21 cellular contexts compared by ENCODE assay signal in genomic region chr4:38011484-38012162, GRCh38. TPM values are rescaled to one million over a fixed set of nuclear protein-coding genes. Genes with fewer than 3 reads are reported as not detected.
"Had no signal": no experiment of that assay in that cellular context is flagged by ENCODE, and none has a peak within 500 bp of the region (broad histone marks: within the 10 kb centered on the region; RNA-seq: fewer than 3 reads in every experiment).

No MANE protein-coding gene starts in this region.

- H3K27me3 Mint-ChIP-seq: activated naive CD4-positive, alpha-beta T cell treated with anti-CD3 and anti-CD28 coated beads, Interleukin-2, amount 10 ng/mL, durations not matched to agents 7 days and 5 days; naive thymus-derived CD8-positive, alpha-beta T cell; type B pancreatic cell had no signal

- H3K4me3 ChIP-seq: adrenal gland, breast epithelium, coronary artery, gastrocnemius medialis, ovary, SK-N-MC, testis had no signal

- H3K4me3 Mint-ChIP-seq: activated naive CD4-positive, alpha-beta T cell treated with anti-CD3 and anti-CD28 coated beads, Interleukin-2, amount 10 ng/mL, durations not matched to agents 7 days and 5 days; naive thymus-derived CD8-positive, alpha-beta T cell; type B pancreatic cell had no signal

- DNase-seq: activated CD8-positive, alpha-beta memory T cell treated with anti-CD3 and anti-CD28 coated beads, Interleukin-2, amount 50 U/mL, for 4 hours; activated naive CD4-positive, alpha-beta T cell treated with anti-CD3 and anti-CD28 coated beads, Interleukin-2, amount 10 ng/mL, durations not matched to agents 7 days and 5 days; adrenal gland; erythroblast; gastrocnemius medialis; head of caudate nucleus; kidney glomerular epithelial cell; mesenchymal stem cell; naive thymus-derived CD8-positive, alpha-beta T cell; ovary; stimulated activated CD4-positive, alpha-beta T cell treated with anti-CD3 and anti-CD28 coated beads, Interleukin-2, amount 100 ng/mL, for 24 hours; testis; WERI-Rb-1 had no signal

- H3K4me1 ChIP-seq: breast epithelium, testis had no signal

- H3K27ac ChIP-seq: adrenal gland, breast epithelium, gastrocnemius medialis, SK-N-MC, testis, WERI-Rb-1 had no signal

- H3K9me3 Mint-ChIP-seq: activated naive CD4-positive, alpha-beta T cell treated with anti-CD3 and anti-CD28 coated beads, Interleukin-2, amount 10 ng/mL, durations not matched to agents 7 days and 5 days; naive thymus-derived CD8-positive, alpha-beta T cell; type B pancreatic cell had no signal

- H3K27me3 ChIP-seq: adrenal gland, breast epithelium, gastrocnemius medialis, ovary, testis had no signal

- ATAC-seq: gastrocnemius medialis; naive thymus-derived CD8-positive, alpha-beta T cell had no signal

- H3K36me3 ChIP-seq: adrenal gland, breast epithelium, gastrocnemius medialis, ovary had no signal

- H3K4me1 Mint-ChIP-seq: activated naive CD4-positive, alpha-beta T cell treated with anti-CD3 and anti-CD28 coated beads, Interleukin-2, amount 10 ng/mL, durations not matched to agents 7 days and 5 days had no signal

- FAIRE-seq: astrocyte, endometrium had no signal

- H3K9me3 ChIP-seq: adrenal gland, breast epithelium, gastrocnemius medialis, ovary, testis had no signal

RNA-seq across cellular contexts. Expression of gene PTTG2, which starts 51.4 kb away (rescaled TPM):
- total RNA-seq: astrocyte, lower leg skin, renal cortical epithelial cell had no signal
- polyA plus RNA-seq: naive thymus-derived CD8-positive, alpha-beta T cell had no signal
